1 cellular context compared by ENCODE assay signal in genomic region chr11:83195176-83195531, GRCh38.
TF ChIP-seq lines count a peak whose summit lies in the region.

No MANE protein-coding gene starts in this region.

TF ChIP-seq in GM23338, 12 proteins besides CTCF, POLR2A, EP300 and RAD21:
- TF ChIP-seq, protein P1, sequence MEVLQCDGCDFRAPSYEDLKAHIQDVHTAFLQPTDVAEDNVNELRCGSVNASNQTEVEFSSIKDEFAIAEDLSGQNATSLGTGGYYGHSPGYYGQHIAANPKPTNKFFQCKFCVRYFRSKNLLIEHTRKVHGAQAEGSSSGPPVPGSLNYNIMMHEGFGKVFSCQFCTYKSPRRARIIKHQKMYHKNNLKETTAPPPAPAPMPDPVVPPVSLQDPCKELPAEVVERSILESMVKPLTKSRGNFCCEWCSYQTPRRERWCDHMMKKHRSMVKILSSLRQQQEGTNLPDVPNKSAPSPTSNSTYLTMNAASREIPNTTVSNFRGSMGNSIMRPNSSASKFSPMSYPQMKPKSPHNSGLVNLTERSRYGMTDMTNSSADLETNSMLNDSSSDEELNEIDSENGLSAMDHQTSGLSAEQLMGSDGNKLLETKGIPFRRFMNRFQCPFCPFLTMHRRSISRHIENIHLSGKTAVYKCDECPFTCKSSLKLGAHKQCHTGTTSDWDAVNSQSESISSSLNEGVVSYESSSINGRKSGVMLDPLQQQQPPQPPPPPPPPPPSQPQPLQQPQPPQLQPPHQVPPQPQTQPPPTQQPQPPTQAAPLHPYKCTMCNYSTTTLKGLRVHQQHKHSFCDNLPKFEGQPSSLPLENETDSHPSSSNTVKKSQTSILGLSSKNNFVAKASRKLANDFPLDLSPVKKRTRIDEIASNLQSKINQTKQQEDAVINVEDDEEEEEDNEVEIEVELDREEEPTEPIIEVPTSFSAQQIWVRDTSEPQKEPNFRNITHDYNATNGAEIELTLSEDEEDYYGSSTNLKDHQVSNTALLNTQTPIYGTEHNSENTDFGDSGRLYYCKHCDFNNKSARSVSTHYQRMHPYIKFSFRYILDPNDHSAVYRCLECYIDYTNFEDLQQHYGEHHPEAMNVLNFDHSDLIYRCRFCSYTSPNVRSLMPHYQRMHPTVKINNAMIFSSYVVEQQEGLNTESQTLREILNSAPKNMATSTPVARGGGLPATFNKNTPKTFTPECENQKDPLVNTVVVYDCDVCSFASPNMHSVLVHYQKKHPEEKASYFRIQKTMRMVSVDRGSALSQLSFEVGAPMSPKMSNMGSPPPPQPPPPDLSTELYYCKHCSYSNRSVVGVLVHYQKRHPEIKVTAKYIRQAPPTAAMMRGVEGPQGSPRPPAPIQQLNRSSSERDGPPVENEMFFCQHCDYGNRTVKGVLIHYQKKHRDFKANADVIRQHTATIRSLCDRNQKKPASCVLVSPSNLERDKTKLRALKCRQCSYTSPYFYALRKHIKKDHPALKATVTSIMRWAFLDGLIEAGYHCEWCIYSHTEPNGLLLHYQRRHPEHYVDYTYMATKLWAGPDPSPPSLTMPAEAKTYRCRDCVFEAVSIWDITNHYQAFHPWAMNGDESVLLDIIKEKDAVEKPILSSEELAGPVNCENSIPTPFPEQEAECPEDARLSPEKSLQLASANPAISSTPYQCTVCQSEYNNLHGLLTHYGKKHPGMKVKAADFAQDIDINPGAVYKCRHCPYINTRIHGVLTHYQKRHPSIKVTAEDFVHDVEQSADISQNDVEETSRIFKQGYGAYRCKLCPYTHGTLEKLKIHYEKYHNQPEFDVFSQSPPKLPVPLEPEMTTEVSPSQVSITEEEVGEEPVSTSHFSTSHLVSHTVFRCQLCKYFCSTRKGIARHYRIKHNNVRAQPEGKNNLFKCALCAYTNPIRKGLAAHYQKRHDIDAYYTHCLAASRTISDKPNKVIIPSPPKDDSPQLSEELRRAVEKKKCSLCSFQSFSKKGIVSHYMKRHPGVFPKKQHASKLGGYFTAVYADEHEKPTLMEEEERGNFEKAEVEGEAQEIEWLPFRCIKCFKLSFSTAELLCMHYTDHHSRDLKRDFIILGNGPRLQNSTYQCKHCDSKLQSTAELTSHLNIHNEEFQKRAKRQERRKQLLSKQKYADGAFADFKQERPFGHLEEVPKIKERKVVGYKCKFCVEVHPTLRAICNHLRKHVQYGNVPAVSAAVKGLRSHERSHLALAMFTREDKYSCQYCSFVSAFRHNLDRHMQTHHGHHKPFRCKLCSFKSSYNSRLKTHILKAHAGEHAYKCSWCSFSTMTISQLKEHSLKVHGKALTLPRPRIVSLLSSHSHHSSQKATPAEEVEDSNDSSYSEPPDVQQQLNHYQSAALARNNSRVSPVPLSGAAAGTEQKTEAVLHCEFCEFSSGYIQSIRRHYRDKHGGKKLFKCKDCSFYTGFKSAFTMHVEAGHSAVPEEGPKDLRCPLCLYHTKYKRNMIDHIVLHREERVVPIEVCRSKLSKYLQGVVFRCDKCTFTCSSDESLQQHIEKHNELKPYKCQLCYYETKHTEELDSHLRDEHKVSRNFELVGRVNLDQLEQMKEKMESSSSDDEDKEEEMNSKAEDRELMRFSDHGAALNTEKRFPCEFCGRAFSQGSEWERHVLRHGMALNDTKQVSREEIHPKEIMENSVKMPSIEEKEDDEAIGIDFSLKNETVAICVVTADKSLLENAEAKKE (CRISPR knock-in tag; IDR thresholded peaks at IDR 0.05), result no peak
- TF ChIP-seq STAT1 (IDR thresholded peaks at IDR 0.05; ENCODE audit: unreplicated experiment) (no peak), ZNF331 (CRISPR knock-in tag; IDR thresholded peaks at IDR 0.05; ENCODE audit: low read depth) (no peak), EZH2 (IDR thresholded peaks at IDR 0.05; ENCODE audit: low read depth, unreplicated experiment) (no peak), CREB1 (CRISPR knock-in tag; IDR thresholded peaks at IDR 0.05; ENCODE audit: low read depth) (no peak), POLR2AphosphoS5 (IDR thresholded peaks at IDR 0.05; ENCODE audit: low read depth) (no peak), ZNF114 (CRISPR knock-in tag; IDR thresholded peaks at IDR 0.05) (no peak)
- TF ChIP-seq, protein P2, sequence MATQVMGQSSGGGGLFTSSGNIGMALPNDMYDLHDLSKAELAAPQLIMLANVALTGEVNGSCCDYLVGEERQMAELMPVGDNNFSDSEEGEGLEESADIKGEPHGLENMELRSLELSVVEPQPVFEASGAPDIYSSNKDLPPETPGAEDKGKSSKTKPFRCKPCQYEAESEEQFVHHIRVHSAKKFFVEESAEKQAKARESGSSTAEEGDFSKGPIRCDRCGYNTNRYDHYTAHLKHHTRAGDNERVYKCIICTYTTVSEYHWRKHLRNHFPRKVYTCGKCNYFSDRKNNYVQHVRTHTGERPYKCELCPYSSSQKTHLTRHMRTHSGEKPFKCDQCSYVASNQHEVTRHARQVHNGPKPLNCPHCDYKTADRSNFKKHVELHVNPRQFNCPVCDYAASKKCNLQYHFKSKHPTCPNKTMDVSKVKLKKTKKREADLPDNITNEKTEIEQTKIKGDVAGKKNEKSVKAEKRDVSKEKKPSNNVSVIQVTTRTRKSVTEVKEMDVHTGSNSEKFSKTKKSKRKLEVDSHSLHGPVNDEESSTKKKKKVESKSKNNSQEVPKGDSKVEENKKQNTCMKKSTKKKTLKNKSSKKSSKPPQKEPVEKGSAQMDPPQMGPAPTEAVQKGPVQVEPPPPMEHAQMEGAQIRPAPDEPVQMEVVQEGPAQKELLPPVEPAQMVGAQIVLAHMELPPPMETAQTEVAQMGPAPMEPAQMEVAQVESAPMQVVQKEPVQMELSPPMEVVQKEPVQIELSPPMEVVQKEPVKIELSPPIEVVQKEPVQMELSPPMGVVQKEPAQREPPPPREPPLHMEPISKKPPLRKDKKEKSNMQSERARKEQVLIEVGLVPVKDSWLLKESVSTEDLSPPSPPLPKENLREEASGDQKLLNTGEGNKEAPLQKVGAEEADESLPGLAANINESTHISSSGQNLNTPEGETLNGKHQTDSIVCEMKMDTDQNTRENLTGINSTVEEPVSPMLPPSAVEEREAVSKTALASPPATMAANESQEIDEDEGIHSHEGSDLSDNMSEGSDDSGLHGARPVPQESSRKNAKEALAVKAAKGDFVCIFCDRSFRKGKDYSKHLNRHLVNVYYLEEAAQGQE (IDR thresholded peaks at IDR 0.05; ENCODE audit: unreplicated experiment), result no peak
TF ChIP-seq in GM23338: peak in this region for 0.
